ENCODE assay signal across 8 cellular contexts in genomic region chr15:67835349-67836133, GRCh38. TPM values are rescaled to one million over a fixed set of nuclear protein-coding genes. Genes with fewer than 3 reads are reported as not detected.
A peak's percentile ranks its signal among the peaks of the same experiment; 100 is the strongest.
DNase-seq lines count a peak whose midpoint lies in the region; ATAC-seq and TF ChIP-seq lines count a peak whose summit lies in the region.

No MANE protein-coding gene starts in this region.

- H3K36me3 ChIP-seq in gastroesophageal sphincter (no peaks in the 10 kb centered on the region), sigmoid colon (no peaks in the 10 kb centered on the region)

- 4 to 42% methylated on average over 3 of the region's 57 CpGs for WGBS in gastroesophageal sphincter (ENCODE audit: low coverage in 1 of 2), 2 donors
- WGBS in sigmoid colon, 2 donors, result 5 to 7% methylated on average over 57 of the region's 57 CpGs

- TF ChIP-seq CTCF in gastroesophageal sphincter (IDR thresholded peaks at IDR 0.05), result no peak
- TF ChIP-seq CTCF in sigmoid colon (IDR thresholded peaks at IDR 0.05), result no peak

- no peaks in the 10 kb centered on the region for H3K9me3 ChIP-seq in T-helper 17 cell (ENCODE audit: control insufficient read depth, low read length, poor library complexity, severe bottlenecking)
- no peaks in the 10 kb centered on the region for H3K9me3 ChIP-seq in gastroesophageal sphincter
- H3K9me3 ChIP-seq in sigmoid colon, result no peaks in the 10 kb centered on the region

- ATAC-seq in T-helper 17 cell (no peak), gastroesophageal sphincter (no peak)

- H3K36me3 Mint-ChIP-seq in T-helper 17 cell (ENCODE audit: low read depth), result peaks cover 9% of the 10 kb centered on the region

- peaks cover 57% of the 10 kb centered on the region for H3K27me3 ChIP-seq in gastroesophageal sphincter
- peaks cover 50 to 57% (median 54%) of the 10 kb centered on the region in 3 donors for H3K27me3 ChIP-seq in sigmoid colon

- no peak for DNase-seq in T-helper 17 cell
- DNase-seq in sigmoid colon, result peak; percentile 71
- DNase-seq in ACHN, result no peak
- no peak for DNase-seq in kidney tubule cell (ENCODE audit: low spot score)
- no peak for DNase-seq in effector CD4-positive, alpha-beta T cell
- no peak for DNase-seq in NCI-H446 treated with DMSO at 0.1 percent for 48 hours (lab: John Stamatoyannopoulos, UW)

- H3K4me3 ChIP-seq in GM08714 (ENCODE audit: low read length) (peak overlapping the region; percentile 32; the same call in 1 of the 2 replicates), gastroesophageal sphincter (peak overlapping the region; percentile 11 to 48), sigmoid colon (peak overlapping the region in 3 of 4 donors; percentile 35 to 44 (median 35))

- H3K27me3 Mint-ChIP-seq in T-helper 17 cell, result peaks cover 55% of the 10 kb centered on the region

- H3K27ac ChIP-seq in gastroesophageal sphincter (no peak overlapping the region), sigmoid colon (no peak overlapping the region)

- intact Hi-C loops in sigmoid colon (cut with DNase I), result loop anchor here (2.0 to 5.0 kb wide), 4 partner anchors 293 to 442 kb away; partner anchors contain the start of genes C15orf61, FEM1B and MAP2K5

- in situ Hi-C loops in ACHN (cut with HindIII; ENCODE audit: low pct_ligation_motif_present, low pct_unique_long_range_greater_than_20kb, low sequenced_read_pairs), result no loop called here

- H3K4me1 Mint-ChIP-seq in T-helper 17 cell, result peaks cover 43% of the 10 kb centered on the region

- peaks cover 0 to 61% (median 24%) of the 10 kb centered on the region in 3 donors for H3K4me1 ChIP-seq in gastroesophageal sphincter
- peaks cover 0 to 57% (median 54%) of the 10 kb centered on the region in 4 donors for H3K4me1 ChIP-seq in sigmoid colon

- TF ChIP-seq EP300 in gastroesophageal sphincter (IDR thresholded peaks at IDR 0.05) (no peak), sigmoid colon (IDR thresholded peaks at IDR 0.05) (no peak)

- peak overlapping the region; percentile 92 for H3K4me3 Mint-ChIP-seq in T-helper 17 cell

- no peak overlapping the region for H3K27ac Mint-ChIP-seq in T-helper 17 cell

- TF ChIP-seq POLR2A in gastroesophageal sphincter (IDR thresholded peaks at IDR 0.05) (no peak), sigmoid colon (IDR thresholded peaks at IDR 0.05) (no peak)

RNA-seq across cellular contexts. Expression of gene RNU6-1, which starts 4.3 kb away (rescaled TPM):
- total RNA-seq in T-helper 17 cell (not detected), gastroesophageal sphincter (not detected), sigmoid colon (not detected)
- not detected for polyA plus RNA-seq in sigmoid colon

RNA-seq across cellular contexts. Expression of gene SKOR1, which starts 10.2 kb away (rescaled TPM):
- total RNA-seq in T-helper 17 cell (1 to 10 TPM; 2.2 to 2.7 TPM), gastroesophageal sphincter (1 to 10 TPM in 2 of 4 donors, under 1 TPM in 2; 0.46 to 2.2 (median 0.87) TPM), sigmoid colon (1 to 10 TPM in 2 of 4 donors, under 1 TPM in 1, not detected in 1; 0.99 to 1.6 (median 1.1) TPM)
- polyA plus RNA-seq in sigmoid colon, result under 1 TPM in 1 of 3 donors, not detected in 2; 0.25 TPM
